In the genomic region with DNA sequence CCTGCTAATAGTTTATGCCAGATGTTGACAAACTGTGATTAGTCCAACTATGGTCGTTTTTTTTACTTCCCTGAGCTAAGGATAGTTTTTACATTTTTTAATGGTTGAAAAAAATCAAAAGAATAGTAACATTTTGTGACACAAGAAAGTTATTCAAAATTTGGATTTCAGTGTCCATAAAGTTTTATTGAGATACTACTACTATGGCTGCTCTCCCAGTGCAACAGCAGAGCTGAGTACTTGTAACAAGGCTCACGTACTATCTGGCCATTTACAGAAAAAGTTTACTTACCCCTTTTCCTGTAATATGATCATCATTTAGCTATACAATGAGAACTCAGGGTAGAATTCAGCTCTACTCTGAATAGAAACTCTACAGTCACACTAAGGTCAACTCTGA, we compare ENCODE assay signal across 16 cellular contexts. TPM values are rescaled to one million over a fixed set of nuclear protein-coding genes. Genes with fewer than 3 reads are reported as not detected.
DNase-seq lines count a peak whose midpoint lies in the region; ATAC-seq, FAIRE-seq and TF ChIP-seq lines count a peak whose summit lies in the region.
"Had no signal": no experiment of that assay in that cellular context is flagged by ENCODE, and none has a peak within 500 bp of the region (broad histone marks: within the 10 kb centered on the region; RNA-seq: fewer than 3 reads in every experiment).

No MANE protein-coding gene starts in this region.

- H3K9me3 ChIP-seq in CD4-positive, CD25-positive, alpha-beta regulatory T cell (ENCODE audit: control insufficient read depth in 2 of 2, low read length in 2 of 2) = no peaks in the 10 kb centered on the region
- no peaks in the 10 kb centered on the region for H3K9me3 ChIP-seq in Caco-2
- H3K9me3 ChIP-seq in K562 (replicated peaks; ENCODE audit: control insufficient read depth, insufficient read depth, low read depth, low read length) = no peaks in the 10 kb centered on the region

- FAIRE-seq in K562 (lab: Jason Lieb, UNC) = no peak
- FAIRE-seq: G401.6 had no signal

- peaks cover 21% of the 10 kb centered on the region for H3K27me3 Mint-ChIP-seq in CD4-positive, CD25-positive, alpha-beta regulatory T cell
- H3K27me3 Mint-ChIP-seq in Caco-2 (ENCODE audit: insufficient read depth, unreplicated experiment) (peaks cover 3% of the 10 kb centered on the region), nephron (ENCODE audit: low read depth) (peaks cover 33% of the 10 kb centered on the region)

- H3K27me3 ChIP-seq in CD4-positive, CD25-positive, alpha-beta regulatory T cell (ENCODE audit: control insufficient read depth, insufficient read depth, low read length) = no peaks in the 10 kb centered on the region
- H3K27me3 ChIP-seq in Caco-2 (replicated peaks; ENCODE audit: control insufficient read depth, insufficient read depth, low read length) = no peaks in the 10 kb centered on the region
- no peaks in the 10 kb centered on the region for H3K27me3 ChIP-seq in K562 (ENCODE audit: control insufficient read depth in 2 of 2, insufficient read depth in 2 of 2, low read length in 2 of 2)

- H3K79me2 ChIP-seq in K562 (ENCODE audit: control insufficient read depth, insufficient read depth, low read length) = no peaks in the 10 kb centered on the region

- H3K4me3 Mint-ChIP-seq in CD4-positive, CD25-positive, alpha-beta regulatory T cell = peak overlapping the region in 3 of 4 donors; percentile 44 to 87 (median 83)
- peak overlapping the region; percentile 73 for H3K4me3 Mint-ChIP-seq in Caco-2 (ENCODE audit: unreplicated experiment)
- H3K4me3 Mint-ChIP-seq in nephron = peak overlapping the region in 2 of 3 experiments; percentile 24 to 56

- TF ChIP-seq CTCF in Caco-2 (IDR thresholded peaks at IDR 0.05; ENCODE audit: insufficient read depth in 1 of 2, low read depth in 1 of 2, low read length in 1 of 2, severe bottlenecking in 1 of 2, unreplicated experiment in 1 of 2) (no peak), K562 (IDR thresholded peaks at IDR 0.05 in 2 of 3, conservative IDR thresholded peaks at IDR 0.05 in 1 of 3; ENCODE audit: insufficient read depth in 2 of 3, low read depth in 1 of 3, low read length in 3 of 3) (no peak), nephron (IDR thresholded peaks at IDR 0.05; ENCODE audit: unreplicated experiment in 3 of 3) (no peak), lower leg skin (IDR thresholded peaks at IDR 0.05) (no peak)

- peaks cover 0 to 3% (median 0%) of the 10 kb centered on the region in 7 donors for H3K9me3 Mint-ChIP-seq in CD4-positive, CD25-positive, alpha-beta regulatory T cell
- no peaks in the 10 kb centered on the region for H3K9me3 Mint-ChIP-seq in Caco-2 (ENCODE audit: unreplicated experiment)
- H3K9me3 Mint-ChIP-seq in nephron = no peaks in the 10 kb centered on the region
- H3K9me3 Mint-ChIP-seq: CD14-positive monocyte had no signal

- H3K4me3 ChIP-seq in CD4-positive, CD25-positive, alpha-beta regulatory T cell (ENCODE audit: low read depth, low read length) = no peak overlapping the region
- no peak overlapping the region for H3K4me3 ChIP-seq in Caco-2 (ENCODE audit: low read depth, low read length)
- H3K4me3 ChIP-seq in K562 = no peak overlapping the region
- H3K4me3 ChIP-seq in lower leg skin (ENCODE audit: low read depth, poor library complexity, severe bottlenecking) = no peak overlapping the region

- BruUV-seq in Caco-2 (replicated peaks; lab: Mats Ljungman, UMichigan) = no TSS peak
- no TSS peak for BruUV-seq in K562 (replicated peaks; lab: Mats Ljungman, UMichigan)

- H3K36me3 ChIP-seq in CD4-positive, CD25-positive, alpha-beta regulatory T cell (ENCODE audit: control insufficient read depth, insufficient read depth, low read length) = no peaks in the 10 kb centered on the region
- H3K36me3 ChIP-seq in Caco-2 (ENCODE audit: control insufficient read depth, insufficient read depth, low read length) = no peaks in the 10 kb centered on the region
- H3K36me3 ChIP-seq in K562 (ENCODE audit: control insufficient read depth, insufficient read depth, low read length) = no peaks in the 10 kb centered on the region

- no peak for TF ChIP-seq EP300 in K562 (IDR thresholded peaks at IDR 0.05; ENCODE audit: low read length)

- H4K20me1 ChIP-seq in K562 (replicated peaks; ENCODE audit: control insufficient read depth, insufficient read depth, low read length) = no peaks in the 10 kb centered on the region

- no peak overlapping the region; a peak in 1 of 4 replicates for H3K9ac ChIP-seq in K562 (ENCODE audit: insufficient read depth in 1 of 2, low read depth in 2 of 2, low read length in 2 of 2)

- H3K4me1 Mint-ChIP-seq in CD4-positive, CD25-positive, alpha-beta regulatory T cell = peaks cover 4 to 20% (median 16%) of the 10 kb centered on the region in 4 donors
- H3K4me1 Mint-ChIP-seq in Caco-2 (ENCODE audit: low read depth, unreplicated experiment) = peaks cover 17% of the 10 kb centered on the region
- peaks cover 5% of the 10 kb centered on the region for H3K4me1 Mint-ChIP-seq in nephron

- H3K4me1 ChIP-seq in CD4-positive, CD25-positive, alpha-beta regulatory T cell (ENCODE audit: control insufficient read depth, insufficient read depth, low read length, poor library complexity, severe bottlenecking) = peaks cover 13% of the 10 kb centered on the region
- H3K4me1 ChIP-seq in Caco-2 = peaks cover 12% of the 10 kb centered on the region; the same call in 1 of the 2 replicates
- peaks cover 10 to 12% of the 10 kb centered on the region in 2 experiments; a peak in 4 of 5 replicates for H3K4me1 ChIP-seq in K562 (replicated peaks in 1 of 2; ENCODE audit: control insufficient read depth in 2 of 2, insufficient read depth in 2 of 2, low read length in 2 of 2)

- H2AFZ ChIP-seq in K562 (ENCODE audit: low read depth, low read length) = peak overlapping the region; percentile 90

- peak overlapping the region; percentile 81 for H3K4me2 ChIP-seq in K562 (ENCODE audit: insufficient read depth, low read length)

- no peak for ATAC-seq in CD4-positive, CD25-positive, alpha-beta regulatory T cell (ENCODE audit: low read depth in 2 of 2)
- no peak for ATAC-seq in K562

- 32% methylated on average over 2 of the region's 2 CpGs for WGBS in K562 (ENCODE audit: insufficient coverage, low coverage, missing lambda C conversion rate)
- 55 to 82% methylated on average over 2 of the region's 2 CpGs for WGBS in lower leg skin, 2 donors

- H3K27ac Mint-ChIP-seq in CD4-positive, CD25-positive, alpha-beta regulatory T cell = no peak overlapping the region
- H3K27ac Mint-ChIP-seq in Caco-2 (ENCODE audit: unreplicated experiment) = no peak overlapping the region
- no peak overlapping the region for H3K27ac Mint-ChIP-seq in nephron

- CTCF ChIA-PET in Caco-2 (lab: Charles Lee) = no interaction called here
- CTCF ChIA-PET in K562 (lab: Yijun Ruan, JAX; ENCODE audit: low intra/inter-chr PET ratio) = no interaction called here

- TF ChIP-seq POLR2A in K562 (conservative IDR thresholded peaks at IDR 0.05) (no peak), lower leg skin (IDR thresholded peaks at IDR 0.05) (no peak)

- POLR2A ChIA-PET in Caco-2 (lab: Charles Lee) (no interaction called here), K562 (lab: Yijun Ruan, JAX) (interaction anchor here (0.7 to 1.9 kb wide), 5 partner anchors 10 to 41 kb away, joined by 3 to 8 read pairs (median 4); a partner anchor contains a TSS)

- H3K27ac ChIP-seq in CD4-positive, CD25-positive, alpha-beta regulatory T cell (ENCODE audit: insufficient read depth, low read length, poor library complexity, severe bottlenecking) = no peak overlapping the region
- H3K27ac ChIP-seq in K562 (ENCODE audit: extremely low read depth, low read depth, low read length) = no peak overlapping the region

- H3K36me3 Mint-ChIP-seq in CD4-positive, CD25-positive, alpha-beta regulatory T cell = no peaks in the 10 kb centered on the region
- no peaks in the 10 kb centered on the region for H3K36me3 Mint-ChIP-seq in Caco-2 (ENCODE audit: insufficient read depth, unreplicated experiment)
- no peaks in the 10 kb centered on the region for H3K36me3 Mint-ChIP-seq in nephron (ENCODE audit: low read depth)
- H3K36me3 Mint-ChIP-seq: CD14-positive monocyte had no signal

- in situ Hi-C loops in K562 (cut with MboI) = no loop called here

- intact Hi-C loops in Caco-2 (cut with micrococcal nuclease; ENCODE audit: unreplicated experiment) = loop anchor here (2.0 kb wide), 1 partner anchor 15 kb away; a partner anchor contains a TSS
- intact Hi-C loops in K562 (cut with micrococcal nuclease) = no loop called here
- intact Hi-C loops in lower leg skin (cut with DNase I; ENCODE audit: low total_unique reads) = no loop called here

- DNase-seq in CD4-positive, CD25-positive, alpha-beta regulatory T cell = no peak
- no peak for DNase-seq in Caco-2
- DNase-seq in K562 (ENCODE audit: extremely low read depth in 1 of 4, low spot score in 3 of 4) = no peak
- no peak for DNase-seq in COR-L47 (lab: John Stamatoyannopoulos, UW)
- no peak for DNase-seq in lower leg skin (ENCODE audit: low spot score in 2 of 2)
- no peak for DNase-seq in NCI-H1092 (lab: John Stamatoyannopoulos, UW)
- DNase-seq: activated gamma-delta T cell; effector CD8-positive, alpha-beta T cell; foreskin fibroblast; left ventricle myocardium superior; NCI-H1105 treated with DMSO at 0.1 percent for 48 hours; SIG-M5; stimulated activated CD4-positive, alpha-beta T cell treated with anti-CD3 and anti-CD28 coated beads, Interleukin-4, amount 100 ng/mL, for 4 hours had no signal

- TF ChIP-seq RAD21 in K562 (CRISPR knock-in tag; conservative IDR thresholded peaks at IDR 0.05 in 1 of 2, IDR thresholded peaks at IDR 0.05 in 1 of 2) = no peak

- no peaks in the 10 kb centered on the region for H3K9me1 ChIP-seq in K562 (ENCODE audit: control insufficient read depth, insufficient read depth, low read length)

RNA-seq across cellular contexts. Expression of a gene that starts 11.5 kb away (rescaled TPM):
- total RNA-seq in CD4-positive, CD25-positive, alpha-beta regulatory T cell = 30.0 TPM
- 10 to 100 TPM; 11.4 to 18.1 (median 14.2) TPM for polyA plus RNA-seq in CD4-positive, CD25-positive, alpha-beta regulatory T cell
- 22.0 and 23.7 TPM in 2 replicates for total RNA-seq in Caco-2 (2022)
- 31.6 and 73.3 TPM in 2 replicates for total RNA-seq in K562 (2011; cell fraction: chromatin; rRNA removed; ENCODE audit: low replicate concordance)
- 19.7 and 20.0 TPM in 2 replicates for total RNA-seq in K562 (2011; cell fraction: nucleolus; rRNA removed)
- 36.1 and 40.1 TPM in 2 replicates for total RNA-seq in K562 (2011; cell fraction: nucleoplasm; rRNA removed)
- 13.8 and 14.2 TPM in 2 replicates for total RNA-seq in K562 (2014; rRNA removed)
- total RNA-seq in K562 (2014; rRNA removed; fragmentation: Illumina TruSeq; extraction: Trizol) = 15.7 and 19.8 TPM in 2 replicates
- 16.6 and 16.9 TPM in 2 replicates for total RNA-seq in K562 (2015; rRNA removed; fragmentation: Illumina TruSeq; extraction: Trizol)
- total RNA-seq in K562 (2021) = 10.6 and 11.9 TPM in 2 replicates
- polyA plus RNA-seq in K562 (2011; rRNA removed) = 7.3 and 10.6 TPM in 2 replicates
- 4.7 and 7.6 TPM in 2 replicates for polyA plus RNA-seq in K562 (2011; cell fraction: cytosol; rRNA removed)
- polyA plus RNA-seq in K562 (2011; cell fraction: nucleus; rRNA removed) = 9.2 and 11.6 TPM in 2 replicates
- polyA plus RNA-seq in K562 (2012) = 7.0 and 9.6 TPM in 2 replicates
- polyA plus RNA-seq in K562 (2014; fragmentation: Illumina TruSeq; extraction: Trizol) = 13.8 and 14.4 TPM in 2 replicates
- 1 to 10 TPM; 4.4 to 6.6 TPM for polyA plus RNA-seq in K562 (2014; fragmentation: Nextera tagmentation; extraction: Ambion mirVana)
- polyA plus RNA-seq in K562 (2014; rRNA removed) = 8.5 and 11.1 TPM in 2 replicates
- 12.9 and 17.0 TPM in 2 replicates for polyA minus RNA-seq in K562 (2011; rRNA and poly(A)+ RNA removed)
- polyA minus RNA-seq in K562 (2011; cell fraction: cytosol; rRNA and poly(A)+ RNA removed) = 3.0 and 3.4 TPM in 2 replicates
- 11.6 and 12.4 TPM in 2 replicates for polyA minus RNA-seq in K562 (2011; cell fraction: nucleus; rRNA and poly(A)+ RNA removed)
- total RNA-seq in lower leg skin = 10 to 100 TPM; 10.7 to 33.4 (median 20.0) TPM

RNA-seq across cellular contexts. Expression of a gene that starts 16.0 kb away (rescaled TPM):
- 48.2 TPM for total RNA-seq in CD4-positive, CD25-positive, alpha-beta regulatory T cell
- 10 to 100 TPM; 15.9 to 18.7 (median 17.3) TPM for polyA plus RNA-seq in CD4-positive, CD25-positive, alpha-beta regulatory T cell
- total RNA-seq in Caco-2 (2022) (21.9 and 22.3 TPM in 2 replicates), K562 (2014; rRNA removed) (15.3 and 20.9 TPM in 2 replicates), K562 (2014; rRNA removed; fragmentation: Illumina TruSeq; extraction: Trizol) (30.7 and 32.8 TPM in 2 replicates), K562 (2015; rRNA removed; fragmentation: Illumina TruSeq; extraction: Trizol) (23.6 and 28.6 TPM in 2 replicates), K562 (2021) (21.2 and 24.0 TPM in 2 replicates), lower leg skin (10 to 100 TPM; 11.6 to 38.2 (median 17.2) TPM)
- total RNA-seq in K562 (2011; cell fraction: chromatin; rRNA removed; ENCODE audit: low replicate concordance) = 44.9 and 175 TPM in 2 replicates
- total RNA-seq in K562 (2011; cell fraction: nucleolus; rRNA removed) = 23.3 and 24.9 TPM in 2 replicates
- 47.1 and 58.6 TPM in 2 replicates for total RNA-seq in K562 (2011; cell fraction: nucleoplasm; rRNA removed)
- polyA plus RNA-seq in K562 (2011; rRNA removed) (10.6 and 15.7 TPM in 2 replicates), K562 (2014; fragmentation: Illumina TruSeq; extraction: Trizol) (10.8 and 14.2 TPM in 2 replicates), K562 (2014; fragmentation: Nextera tagmentation; extraction: Ambion mirVana) (1 to 10 TPM; 5.8 to 7.1 TPM), K562 (2014; rRNA removed) (10.8 and 11.6 TPM in 2 replicates)
- polyA plus RNA-seq in K562 (2011; cell fraction: cytosol; rRNA removed) = 2.7 and 4.1 TPM in 2 replicates
- polyA plus RNA-seq in K562 (2011; cell fraction: nucleus; rRNA removed) = 11.4 and 13.6 TPM in 2 replicates
- polyA plus RNA-seq in K562 (2012) = 7.8 and 9.5 TPM in 2 replicates
- polyA minus RNA-seq in K562 (2011; rRNA and poly(A)+ RNA removed) = 39.0 and 48.8 TPM in 2 replicates
- polyA minus RNA-seq in K562 (2011; cell fraction: cytosol; rRNA and poly(A)+ RNA removed) = 16.3 and 21.1 TPM in 2 replicates
- 47.7 and 61.1 TPM in 2 replicates for polyA minus RNA-seq in K562 (2011; cell fraction: nucleus; rRNA and poly(A)+ RNA removed)
